In genomic region chr15:35312355-35312754, GRCh38 we compare ENCODE assay signal across 22 cellular contexts.
DNase-seq lines count a peak whose midpoint lies in the region; ATAC-seq and TF ChIP-seq lines count a peak whose summit lies in the region.
"Had no signal": no experiment of that assay in that cellular context is flagged by ENCODE, and none has a peak within 500 bp of the region (broad histone marks: within the 10 kb centered on the region; RNA-seq: fewer than 3 reads in every experiment).

No MANE protein-coding gene starts in this region.

- no peaks in the 10 kb centered on the region for H3K27me3 Mint-ChIP-seq in mesothelial cell of epicardium (ENCODE audit: low read depth)
- H3K27me3 Mint-ChIP-seq in CD8-positive, alpha-beta memory T cell: peaks cover 0 to 3% of the 10 kb centered on the region in 2 donors

- peaks cover 3% of the 10 kb centered on the region for H3K36me3 ChIP-seq in BE2C
- no peaks in the 10 kb centered on the region for H3K36me3 ChIP-seq in CD8-positive, alpha-beta memory T cell (ENCODE audit: insufficient read depth, low read length)
- H3K36me3 ChIP-seq: SJSA1 had no signal

- H3K9me3 ChIP-seq in BE2C: no peaks in the 10 kb centered on the region
- no peaks in the 10 kb centered on the region for H3K9me3 ChIP-seq in CD8-positive, alpha-beta memory T cell (ENCODE audit: low read length)
- H3K9me3 ChIP-seq: SJSA1 had no signal

- peaks cover 43% of the 10 kb centered on the region for H3K4me1 Mint-ChIP-seq in mesothelial cell of epicardium
- H3K4me1 Mint-ChIP-seq in CD8-positive, alpha-beta memory T cell: no peaks in the 10 kb centered on the region

- H3K4me3 Mint-ChIP-seq in mesothelial cell of epicardium: no peak overlapping the region
- H3K4me3 Mint-ChIP-seq in CD8-positive, alpha-beta memory T cell: no peak overlapping the region
- H3K4me3 Mint-ChIP-seq: CD8-positive, alpha-beta T cell had no signal

- H3K4me3 ChIP-seq in BE2C (ENCODE audit: low read depth, low read length): no peak overlapping the region
- H3K4me3 ChIP-seq in fibroblast of mammary gland (ENCODE audit: control insufficient read depth, low read depth, low read length): no peak overlapping the region
- H3K4me3 ChIP-seq in CD8-positive, alpha-beta memory T cell (ENCODE audit: low read length): no peak overlapping the region
- H3K4me3 ChIP-seq: SJSA1 had no signal

- H3K4me1 ChIP-seq in BE2C: peaks cover 23% of the 10 kb centered on the region
- no peaks in the 10 kb centered on the region for H3K4me1 ChIP-seq in CD8-positive, alpha-beta memory T cell (ENCODE audit: insufficient read depth, low read length)

- H3K27ac ChIP-seq in CD8-positive, alpha-beta memory T cell (ENCODE audit: low read depth, low read length): no peak overlapping the region
- H3K27ac ChIP-seq: SJSA1 had no signal

- no peak for ATAC-seq in GM19463 (IDR thresholded peaks at IDR 0.05; ENCODE audit: unreplicated experiment)
- no peak for ATAC-seq in activated naive CD4-positive, alpha-beta T cell treated with anti-CD3 and anti-CD28 coated beads, Interleukin-2, amount 50 U/mL, for 72 hours
- ATAC-seq: CD8-positive, alpha-beta T cell; HCT116; Right ventricle myocardium inferior had no signal

- peaks cover 31% of the 10 kb centered on the region for H3K9me3 Mint-ChIP-seq in mesothelial cell of epicardium
- H3K9me3 Mint-ChIP-seq in activated naive CD4-positive, alpha-beta T cell treated with anti-CD3 and anti-CD28 coated beads, Interleukin-2, amount 50 U/mL, for 72 hours: peaks cover 0 to 5% of the 10 kb centered on the region in 2 donors
- peaks cover 0 to 9% (median 8%) of the 10 kb centered on the region in 5 donors for H3K9me3 Mint-ChIP-seq in CD8-positive, alpha-beta memory T cell
- H3K9me3 Mint-ChIP-seq: CD8-positive, alpha-beta T cell had no signal

- TF ChIP-seq CTCF in BE2C (IDR thresholded peaks at IDR 0.05; ENCODE audit: low read depth, low read length) (no peak), fibroblast of mammary gland (conservative IDR thresholded peaks at IDR 0.05; ENCODE audit: control insufficient read depth, insufficient read depth, low read depth, low read length) (no peak), mesothelial cell of epicardium (IDR thresholded peaks at IDR 0.05; ENCODE audit: unreplicated experiment) (no peak)

- H3K36me3 Mint-ChIP-seq in mesothelial cell of epicardium: peaks cover 23% of the 10 kb centered on the region
- H3K36me3 Mint-ChIP-seq in activated naive CD4-positive, alpha-beta T cell treated with anti-CD3 and anti-CD28 coated beads, Interleukin-2, amount 50 U/mL, for 72 hours: peaks cover 0 to 6% of the 10 kb centered on the region in 2 donors
- peaks cover 0 to 3% (median 2%) of the 10 kb centered on the region in 3 donors for H3K36me3 Mint-ChIP-seq in CD8-positive, alpha-beta memory T cell
- H3K36me3 Mint-ChIP-seq: CD8-positive, alpha-beta T cell had no signal

- DNase-seq in BE2C: peak; percentile 33
- DNase-seq in SK-N-DZ (ENCODE audit: low spot score): peak; percentile 23
- peak; percentile 8 for DNase-seq in fibroblast of mammary gland (ENCODE audit: low read depth)
- DNase-seq in mesothelial cell of epicardium (ENCODE audit: low spot score in 2 of 2, unreplicated experiment in 2 of 2): no peak
- no peak for DNase-seq in activated naive CD4-positive, alpha-beta T cell treated with anti-CD3 and anti-CD28 coated beads, Interleukin-2, amount 50 U/mL, for 72 hours (ENCODE audit: low spot score in 2 of 2)
- DNase-seq in CD8-positive, alpha-beta memory T cell: no peak
- DNase-seq in NOMO-1 (lab: John Stamatoyannopoulos, UW; ENCODE audit: unreplicated experiment in 2 of 2): no peak
- DNase-seq: 8988T; C1 segment of cervical spinal cord; Calu3; CD8-positive, alpha-beta T cell; DMS153; GDM1; Karpas-422; NCI-H1694; NCI-H2081 treated with DMSO at 0.1 percent for 48 hours; NCI-H2171 treated with DMSO at 0.1 percent for 48 hours; NCI-H526 had no signal

- CTCF ChIA-PET in CD8-positive, alpha-beta memory T cell (lab: Charles Lee): no interaction called here

- no peaks in the 10 kb centered on the region for H3K27me3 ChIP-seq in BE2C
- no peaks in the 10 kb centered on the region for H3K27me3 ChIP-seq in CD8-positive, alpha-beta memory T cell (ENCODE audit: insufficient read depth, low read length, poor library complexity, severe bottlenecking)
- H3K27me3 ChIP-seq: SJSA1 had no signal

- H3K27ac Mint-ChIP-seq in mesothelial cell of epicardium: peak overlapping the region; percentile 81
- H3K27ac Mint-ChIP-seq in activated naive CD4-positive, alpha-beta T cell treated with anti-CD3 and anti-CD28 coated beads, Interleukin-2, amount 50 U/mL, for 72 hours: no peak overlapping the region
- no peak overlapping the region for H3K27ac Mint-ChIP-seq in CD8-positive, alpha-beta memory T cell
- H3K27ac Mint-ChIP-seq: CD8-positive, alpha-beta T cell had no signal

- POLR2A ChIA-PET in CD8-positive, alpha-beta memory T cell (lab: Charles Lee): no interaction called here

Comparison
In these comparisons a context has a peak if more than half of its experiments do, and no peak if none do; other contexts are left out.
1. DNase-seq: peak in BE2C (single experiment), SK-N-DZ (single experiment) and fibroblast of mammary gland (single experiment); none in mesothelial cell of epicardium (0 of 2), activated naive CD4-positive, alpha-beta T cell treated with anti-CD3 and anti-CD28 coated beads, Interleukin-2, amount 50 U/mL, for 72 hours (0 of 2), CD8-positive, alpha-beta memory T cell (0 of 5) and NOMO-1 (0 of 2).